9 cellular contexts compared by ENCODE assay signal in genomic region chr2:70115646-70116442, GRCh38. TPM values are rescaled to one million over a fixed set of nuclear protein-coding genes. Genes with fewer than 3 reads are reported as not detected.
A peak's percentile ranks its signal among the peaks of the same experiment; 100 is the strongest.
DNase-seq lines count a peak whose midpoint lies in the region; ATAC-seq and TF ChIP-seq lines count a peak whose summit lies in the region.
"Had no signal": no experiment of that assay in that cellular context is flagged by ENCODE, and none has a peak within 500 bp of the region (broad histone marks: within the 10 kb centered on the region; RNA-seq: fewer than 3 reads in every experiment).

No MANE protein-coding gene starts in this region.

- TF ChIP-seq CTCF in GM12872 (IDR thresholded peaks at IDR 0.05; ENCODE audit: insufficient read depth, low read depth, low read length) (0 out of 3 replicates have a peak, but pooled peaks have one; percentile 6), Peyer's patch (IDR thresholded peaks at IDR 0.05) (no peak)

- no peak for TF ChIP-seq POLR2A in Peyer's patch (IDR thresholded peaks at IDR 0.05)

- no peaks in the 10 kb centered on the region for H3K27me3 ChIP-seq in Peyer's patch

- H3K4me1 ChIP-seq in Peyer's patch, result peaks cover 0 to 11% (median 2%) of the 10 kb centered on the region in 4 donors

- H3K4me3 ChIP-seq in Peyer's patch, result no peak overlapping the region

- peak overlapping the region in 3 of 4 donors; percentile 31 to 46 (median 43) for H3K27ac ChIP-seq in Peyer's patch

- peak in 2 of 3 donors; percentile 52 to 57 for DNase-seq in Peyer's patch
- DNase-seq in myocyte (ENCODE audit: low read depth), result peak; percentile 80
- DNase-seq in central memory CD4-positive, alpha-beta T cell, result no peak
- no peak for DNase-seq in amniotic stem cell (lab: John Stamatoyannopoulos, UW)
- no peak for DNase-seq in GOT3 (lab: John Stamatoyannopoulos, UW)
- no peak for DNase-seq in NCI-H146 treated with DMSO at 0.1 percent for 48 hours (lab: John Stamatoyannopoulos, UW; ENCODE audit: unreplicated experiment)

- peak; percentile 56 for ATAC-seq in GM21619 (IDR thresholded peaks at IDR 0.05; ENCODE audit: unreplicated experiment)
- ATAC-seq: HCT116 had no signal

- H3K36me3 ChIP-seq in Peyer's patch, result no peaks in the 10 kb centered on the region

- H3K9me3 ChIP-seq in Peyer's patch, result no peaks in the 10 kb centered on the region

RNA-seq across cellular contexts. Expression of gene PCBP1, which starts 28.6 kb away (rescaled TPM):
- total RNA-seq in Peyer's patch (100 to 1,000 TPM; 129 to 152 (median 134) TPM), myocyte (58.6 and 60.0 TPM in 2 replicates)
- 277 TPM for polyA plus RNA-seq in myocyte (2012)

Comparison
In these comparisons a context has a peak if more than half of its experiments do, and no peak if none do; other contexts are left out.
1. DNase-seq: peak in Peyer's patch (2 of 3) and myocyte (single experiment); none in central memory CD4-positive, alpha-beta T cell (single experiment), amniotic stem cell (single experiment), GOT3 (single experiment) and NCI-H146 treated with DMSO at 0.1 percent for 48 hours (single experiment).